ENCODE assay signal across 1 cellular context in genomic region chr19:1324792-1325567, GRCh38.
A peak's percentile ranks its signal among the peaks of the same experiment; 100 is the strongest.
TF ChIP-seq lines count a peak whose summit lies in the region.

No MANE protein-coding gene starts in this region.

TF ChIP-seq in GM12878, 131 proteins besides CTCF, POLR2A, EP300 and RAD21:
- no peak for TF ChIP-seq ZBED1 (IDR thresholded peaks at IDR 0.05; ENCODE audit: borderline replicate concordance)
- TF ChIP-seq EGR1 (IDR thresholded peaks at IDR 0.05; ENCODE audit: borderline replicate concordance in 1 of 2, low read depth in 2 of 2, low read length in 2 of 2), result no peak
- TF ChIP-seq BHLHE40 (IDR thresholded peaks at IDR 0.05; ENCODE audit: borderline replicate concordance in 1 of 2, low read depth in 2 of 2, low read length in 1 of 2), result 0 out of 4 replicates have a peak, but pooled peaks of 1 of the 2 experiments have one; percentile 13
- peak; percentile 45; the same call in 1 of the 2 replicates for TF ChIP-seq NR2F1 (conservative IDR thresholded peaks at IDR 0.05)
- TF ChIP-seq NFIC (IDR thresholded peaks at IDR 0.05; ENCODE audit: low read depth, low read length), result no peak
- no peak for TF ChIP-seq NFXL1 (IDR thresholded peaks at IDR 0.05; ENCODE audit: borderline replicate concordance)
- TF ChIP-seq YY1 (IDR thresholded peaks at IDR 0.05; ENCODE audit: low read depth, low read length), result 0 out of 2 replicates have a peak, but pooled peaks have one; percentile 19
- no peak for TF ChIP-seq SREBF2 (IDR thresholded peaks at IDR 0.05; ENCODE audit: low read length)
- no peak for TF ChIP-seq ZNF24 (IDR thresholded peaks at IDR 0.05)
- TF ChIP-seq SUZ12 (IDR thresholded peaks at IDR 0.05; ENCODE audit: unreplicated experiment), result peak; percentile 48
